ENCODE assay signal across 18 cellular contexts in the genomic region with DNA sequence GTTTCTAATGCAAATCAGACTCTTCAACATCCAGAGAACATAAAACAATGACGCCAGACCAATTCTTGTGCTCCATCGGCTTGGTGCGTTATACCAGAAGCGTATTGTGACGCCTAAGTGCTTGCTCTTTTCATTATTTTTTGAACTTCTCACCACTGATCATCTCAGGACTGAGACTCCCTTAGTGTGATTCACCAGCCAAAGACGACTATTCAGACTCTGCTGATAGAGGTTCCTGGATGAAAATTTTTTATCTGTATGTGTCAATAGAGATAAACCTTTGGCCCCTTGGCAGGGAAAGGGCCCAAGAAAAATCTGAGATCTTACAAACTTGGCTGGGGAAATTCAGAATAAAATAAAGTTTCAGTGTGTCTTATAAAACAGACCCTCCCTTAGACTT. TPM values are rescaled to one million over a fixed set of nuclear protein-coding genes. Genes with fewer than 3 reads are reported as not detected.
DNase-seq lines count a peak whose midpoint lies in the region; ATAC-seq and TF ChIP-seq lines count a peak whose summit lies in the region.
"Had no signal": no experiment of that assay in that cellular context is flagged by ENCODE, and none has a peak within 500 bp of the region (broad histone marks: within the 10 kb centered on the region; RNA-seq: fewer than 3 reads in every experiment).

No MANE protein-coding gene starts in this region.

- H3K4me2 ChIP-seq in smooth muscle cell, result peak overlapping the region; percentile 88

- DNase-seq in activated T-cell treated with anti-CD3 and anti-CD28 coated beads, Interleukin-2, amount 50 U/mL, for 72 hours, result no peak
- DNase-seq in activated T-cell treated with anti-CD3 and anti-CD28 coated beads, Interleukin-2, amount 50 U/mL, for 48 hours, result no peak
- DNase-seq in smooth muscle cell (lab: John Stamatoyannopoulos, UW; ENCODE audit: unreplicated experiment) (no peak), HuH-7.5 (ENCODE audit: low spot score) (no peak), transverse colon (no peak)
- DNase-seq: CD8-positive, alpha-beta T cell; kidney; NCI-H2029 treated with DMSO at 0.1 percent for 48 hours; stimulated activated naive CD4-positive, alpha-beta T cell; trophoblast cell; WERI-Rb-1 had no signal

- peak in 1 of 2 donors; percentile 44 for ATAC-seq in activated T-cell treated with anti-CD3 and anti-CD28 coated beads, Interleukin-2, amount 50 U/mL, for 72 hours (replicated peaks in 1 of 2)
- no peak for ATAC-seq in GM19328 (IDR thresholded peaks at IDR 0.05; ENCODE audit: unreplicated experiment)

- peaks cover 30% of the 10 kb centered on the region; the same call in 1 of the 2 replicates for H3K4me1 ChIP-seq in iPS-20b (ENCODE audit: insufficient read depth, low read length)
- peaks cover 13% of the 10 kb centered on the region for H3K4me1 ChIP-seq in smooth muscle cell (ENCODE audit: low read depth)
- H3K4me1 ChIP-seq in transverse colon, result peaks cover 0 to 37% (median 8%) of the 10 kb centered on the region in 4 donors
- H3K4me1 ChIP-seq: right atrium auricular region had no signal

- no peak for TF ChIP-seq EP300 in transverse colon (IDR thresholded peaks at IDR 0.05; ENCODE audit: low read depth)

- 49% methylated on average over 6 of the region's 6 CpGs for WGBS in smooth muscle cell (ENCODE audit: low lambda C conversion rate)
- WGBS in transverse colon (ENCODE audit: low coverage in 1 of 2), 2 donors, result 72 to 77% methylated on average over 5 to 6 of the region's 6 CpGs

- no peak for TF ChIP-seq CTCF in smooth muscle cell (IDR thresholded peaks at IDR 0.05; ENCODE audit: borderline replicate concordance, insufficient read depth, poor library complexity, severe bottlenecking)
- TF ChIP-seq CTCF in transverse colon (IDR thresholded peaks at IDR 0.05), result no peak

- in situ Hi-C loops in transverse colon (cut with MboI; ENCODE audit: low pct_ligation_motif_present in 1 of 4, low pct_unique_long_range_greater_than_20kb in 1 of 4, low sequenced_read_pairs in 3 of 4), result loop anchor here in 2 of 4 donors (10.0 to 25.0 kb wide), 2 partner anchors 426 to 428 kb away; no protein-coding TSS in a partner anchor

- H3K4me3 Mint-ChIP-seq in activated T-cell treated with anti-CD3 and anti-CD28 coated beads, Interleukin-2, amount 50 U/mL, for 72 hours, result peak overlapping the region in 1 of 2 donors; percentile 97
- H3K4me3 Mint-ChIP-seq in T-helper 1 cell treated with Interleukin-12 subunit alpha and Interleukin-12 subunit beta and Interleukin-4 antibody, amounts not matched to agents 30 μg/mL and 1 μg/mL, for 36 hours, result peak overlapping the region; percentile 92

- peaks cover 13% of the 10 kb centered on the region for H3K79me2 ChIP-seq in smooth muscle cell (ENCODE audit: low read depth)

- H3F3A ChIP-seq in smooth muscle cell (ENCODE audit: low read depth), result no peaks in the 10 kb centered on the region

- TF ChIP-seq POLR2A in transverse colon (IDR thresholded peaks at IDR 0.05), result no peak

- intact Hi-C loops in transverse colon (cut with DNase I; ENCODE audit: low total_unique reads), result loop anchor here (10.0 kb wide), 1 partner anchor 418 kb away; no protein-coding TSS in a partner anchor

- peak overlapping the region; percentile 90 for H3K27ac Mint-ChIP-seq in activated T-cell treated with anti-CD3 and anti-CD28 coated beads, Interleukin-2, amount 50 U/mL, for 72 hours
- H3K27ac Mint-ChIP-seq in T-helper 1 cell treated with Interleukin-12 subunit alpha and Interleukin-12 subunit beta and Interleukin-4 antibody, amounts not matched to agents 30 μg/mL and 1 μg/mL, for 36 hours, result no peak overlapping the region
- H3K27ac Mint-ChIP-seq: CD8-positive, alpha-beta T cell had no signal

- no peaks in the 10 kb centered on the region for H3K9me3 ChIP-seq in iPS-20b (ENCODE audit: insufficient read depth, low read depth, low read length)
- no peaks in the 10 kb centered on the region for H3K9me3 ChIP-seq in smooth muscle cell (replicated peaks; ENCODE audit: low read depth)
- no peaks in the 10 kb centered on the region for H3K9me3 ChIP-seq in transverse colon
- H3K9me3 ChIP-seq: HAP-1, neutrophil, right atrium auricular region had no signal

- H3K4me1 Mint-ChIP-seq in activated T-cell treated with anti-CD3 and anti-CD28 coated beads, Interleukin-2, amount 50 U/mL, for 72 hours (ENCODE audit: low read depth), result peaks cover 20% of the 10 kb centered on the region
- peaks cover 33% of the 10 kb centered on the region for H3K4me1 Mint-ChIP-seq in T-helper 1 cell treated with Interleukin-12 subunit alpha and Interleukin-12 subunit beta and Interleukin-4 antibody, amounts not matched to agents 30 μg/mL and 1 μg/mL, for 36 hours (ENCODE audit: low read depth)

- peaks cover 38% of the 10 kb centered on the region for H3K27me3 ChIP-seq in iPS-20b (ENCODE audit: insufficient read depth, low read length)
- no peaks in the 10 kb centered on the region for H3K27me3 ChIP-seq in smooth muscle cell (ENCODE audit: low read depth)
- peaks cover 15% of the 10 kb centered on the region for H3K27me3 ChIP-seq in transverse colon

- H3K36me3 ChIP-seq in iPS-20b (ENCODE audit: insufficient read depth, low read depth, low read length) (no peaks in the 10 kb centered on the region), smooth muscle cell (ENCODE audit: low read depth) (no peaks in the 10 kb centered on the region), transverse colon (no peaks in the 10 kb centered on the region)
- H3K36me3 ChIP-seq: HAP-1, neutrophil, right atrium auricular region, WERI-Rb-1 had no signal

- H3K27me3 Mint-ChIP-seq in activated T-cell treated with anti-CD3 and anti-CD28 coated beads, Interleukin-2, amount 50 U/mL, for 72 hours (ENCODE audit: low read depth), result peaks cover 48% of the 10 kb centered on the region
- H3K27me3 Mint-ChIP-seq in T-helper 1 cell treated with Interleukin-12 subunit alpha and Interleukin-12 subunit beta and Interleukin-4 antibody, amounts not matched to agents 30 μg/mL and 1 μg/mL, for 36 hours (ENCODE audit: low read depth), result peaks cover 70% of the 10 kb centered on the region

- no peak overlapping the region for H2AFZ ChIP-seq in smooth muscle cell (ENCODE audit: low read depth)

- H3K36me3 Mint-ChIP-seq in activated T-cell treated with anti-CD3 and anti-CD28 coated beads, Interleukin-2, amount 50 U/mL, for 72 hours (ENCODE audit: insufficient read depth in 2 of 2), result no peaks in the 10 kb centered on the region
- peaks cover 3% of the 10 kb centered on the region for H3K36me3 Mint-ChIP-seq in T-helper 1 cell treated with Interleukin-12 subunit alpha and Interleukin-12 subunit beta and Interleukin-4 antibody, amounts not matched to agents 30 μg/mL and 1 μg/mL, for 36 hours (ENCODE audit: low read depth)
- H3K36me3 Mint-ChIP-seq: CD8-positive, alpha-beta T cell had no signal

- H3K27ac ChIP-seq in iPS-20b (ENCODE audit: low read length) (no peak overlapping the region), smooth muscle cell (ENCODE audit: low read depth) (no peak overlapping the region), transverse colon (no peak overlapping the region)
- H3K27ac ChIP-seq: neutrophil, right atrium auricular region, WERI-Rb-1 had no signal

- H3K9ac ChIP-seq in iPS-20b (ENCODE audit: low read depth, low read length), result no peak overlapping the region
- H3K9ac ChIP-seq in smooth muscle cell (ENCODE audit: low read depth), result no peak overlapping the region

- no peaks in the 10 kb centered on the region for H3K9me3 Mint-ChIP-seq in activated T-cell treated with anti-CD3 and anti-CD28 coated beads, Interleukin-2, amount 50 U/mL, for 72 hours
- no peaks in the 10 kb centered on the region for H3K9me3 Mint-ChIP-seq in T-helper 1 cell treated with Interleukin-12 subunit alpha and Interleukin-12 subunit beta and Interleukin-4 antibody, amounts not matched to agents 30 μg/mL and 1 μg/mL, for 36 hours
- H3K9me3 Mint-ChIP-seq: CD8-positive, alpha-beta T cell had no signal

- H3K4me3 ChIP-seq in iPS-20b (ENCODE audit: low read length) (peak overlapping the region; percentile 84; the same call in 1 of the 2 replicates), smooth muscle cell (peak overlapping the region; percentile 72), transverse colon (no peak overlapping the region)

- no peaks in the 10 kb centered on the region for H4K20me1 ChIP-seq in smooth muscle cell (ENCODE audit: low read depth)

RNA-seq across cellular contexts. Expression of a gene that starts 0.9 kb away (rescaled TPM):
- total RNA-seq in activated T-cell treated with anti-CD3 and anti-CD28 coated beads, Interleukin-2, amount 50 U/mL, for 72 hours, result 1 to 10 TPM in 1 of 2 donors, not detected in 1; 1.4 TPM
- 8.0 and 9.1 TPM in 2 replicates for total RNA-seq in smooth muscle cell
- 14.1 and 15.1 TPM in 2 replicates for polyA plus RNA-seq in smooth muscle cell
- total RNA-seq in transverse colon, result 10 to 100 TPM in 1 of 4 donors, 1 to 10 TPM in 3; 2.8 to 13.1 (median 4.9) TPM
- total RNA-seq: CD8-positive, alpha-beta T cell; Daoy; right atrium auricular region had no signal

Comparison
In these comparisons a context has a peak if more than half of its experiments do, and no peak if none do; other contexts are left out.
1. H3K4me3 ChIP-seq: peak in iPS-20b (single experiment) and smooth muscle cell (single experiment); none in transverse colon (0 of 4).